8 cellular contexts compared by ENCODE assay signal in genomic region chr14:69398053-69398817, GRCh38. TPM values are rescaled to one million over a fixed set of nuclear protein-coding genes. Genes with fewer than 3 reads are reported as not detected.
DNase-seq lines count a peak whose midpoint lies in the region; TF ChIP-seq lines count a peak whose summit lies in the region.

ERH (minus strand) TSS chr14:69398299; CDS start chr14:69398233, 66 bp downstream.
SLC39A9 (plus strand) TSS chr14:69398692; CDS start chr14:69399370, 678 bp downstream.

- DNase-seq in CMK (ENCODE audit: low read depth) (peak; percentile 85), GM20000 (ENCODE audit: low spot score) (peak; percentile 89), HT-29 (ENCODE audit: low spot score) (peak; percentile 93), NOMO-1 (lab: John Stamatoyannopoulos, UW; ENCODE audit: unreplicated experiment in 2 of 2) (peak; percentile 96 to 99), lung microvascular endothelial cell (ENCODE audit: low read depth in 2 of 2) (peak; percentile 98)
- peak; percentile 88 to 94 (median 90) for DNase-seq in effector memory CD4-positive, alpha-beta T cell
- DNase-seq in stimulated activated CD4-positive, alpha-beta T cell treated with anti-CD3 and anti-CD28 coated beads, TNF-alpha, amount 100 ng/mL, for 48 hours (ENCODE audit: low read depth in 3 of 3) = peak; percentile 82 to 91 (median 90)

- peaks cover 19% of the 10 kb centered on the region for H3K4me1 ChIP-seq in effector memory CD4-positive, alpha-beta T cell (ENCODE audit: control insufficient read depth, insufficient read depth, low read length, poor library complexity, severe bottlenecking)

- CTCF ChIA-PET in activated CD8-positive, alpha-beta memory T cell treated with anti-CD3 and anti-CD28 coated beads for 36 hours (lab: Charles Lee) = interaction anchor here (1.1 kb wide), 1 partner anchor 19 kb away, joined by 3 read pairs; no protein-coding TSS in a partner anchor

- POLR2A ChIA-PET in activated CD8-positive, alpha-beta memory T cell treated with anti-CD3 and anti-CD28 coated beads for 36 hours (lab: Charles Lee) = interaction anchor here (0.5 to 1.1 kb wide), 7 partner anchors 19 to 251 kb away, joined by 3 read pairs; no protein-coding TSS in a partner anchor

- H3K27me3 ChIP-seq in effector memory CD4-positive, alpha-beta T cell (replicated peaks; ENCODE audit: control insufficient read depth, insufficient read depth, low read length, poor library complexity, severe bottlenecking) = no peaks in the 10 kb centered on the region

- peaks cover 20% of the 10 kb centered on the region for H3K36me3 ChIP-seq in effector memory CD4-positive, alpha-beta T cell (ENCODE audit: control insufficient read depth, insufficient read depth, low read length)

- peak within 1 kb of the TSS; percentile 86 for H3K27ac ChIP-seq in effector memory CD4-positive, alpha-beta T cell (ENCODE audit: insufficient read depth, low read length, poor library complexity, severe bottlenecking)

- H3K9me3 ChIP-seq in effector memory CD4-positive, alpha-beta T cell (ENCODE audit: control insufficient read depth, low read length) = no peaks in the 10 kb centered on the region

- peak within 1 kb of the TSS; percentile 75 for H3K4me3 ChIP-seq in effector memory CD4-positive, alpha-beta T cell (ENCODE audit: insufficient read depth, low read depth, low read length, poor library complexity, severe bottlenecking)

- no peak for TF ChIP-seq CTCF in GM20000 (IDR thresholded peaks at IDR 0.05; ENCODE audit: extremely low read depth, missing control alignments)

RNA-seq across cellular contexts. Expression of gene ERH, which starts in this region (rescaled TPM):
- total RNA-seq in HT-29 (2014; rRNA removed; shearing (Covaris generic)) = 50.2 and 52.3 TPM in 2 replicates
- 100 to 1,000 TPM; 386 to 398 TPM for total RNA-seq in activated CD8-positive, alpha-beta memory T cell treated with anti-CD3 and anti-CD28 coated beads for 36 hours
- total RNA-seq in lung microvascular endothelial cell = 222 and 226 TPM in 2 replicates

RNA-seq across cellular contexts. Expression of gene SLC39A9, which starts in this region (rescaled TPM):
- 48.0 and 51.4 TPM in 2 replicates for total RNA-seq in HT-29 (2014; rRNA removed; shearing (Covaris generic))
- total RNA-seq in activated CD8-positive, alpha-beta memory T cell treated with anti-CD3 and anti-CD28 coated beads for 36 hours = 10 to 100 TPM; 53.6 to 54.9 TPM
- 77.4 and 117 TPM in 2 replicates for total RNA-seq in lung microvascular endothelial cell

Comparison
In these comparisons a context has a peak if more than half of its experiments do, and no peak if none do; other contexts are left out.
1. Peak in every context shown above with its lines: DNase-seq, H3K4me3 ChIP-seq and H3K27ac ChIP-seq.